Comparison of ENCODE assay signal across 1 cellular context in the genomic region with DNA sequence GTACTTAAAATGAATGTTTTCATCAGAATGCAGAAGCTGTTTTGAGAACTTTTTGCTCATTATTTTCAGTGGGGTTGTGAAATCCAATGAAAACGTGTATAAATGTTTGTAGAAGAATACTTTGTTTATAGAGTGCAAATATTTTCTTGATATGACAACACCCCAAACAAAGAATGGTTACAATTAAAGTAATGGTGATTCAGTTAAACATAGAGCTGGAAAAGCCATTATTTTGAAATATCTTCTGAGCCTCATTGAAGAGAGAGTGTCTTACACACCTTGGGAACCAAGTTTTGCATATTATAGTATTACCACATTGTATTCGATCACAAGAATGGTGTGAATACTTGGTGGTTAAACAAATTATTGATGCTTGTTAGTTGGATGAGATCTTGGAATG.
TF ChIP-seq lines count a peak whose summit lies in the region.

No MANE protein-coding gene starts in this region.

TF ChIP-seq in IMR-90, 13 proteins besides CTCF, POLR2A, EP300 and RAD21 (continued from another document):
- TF ChIP-seq ELK1 (IDR thresholded peaks at IDR 0.05; ENCODE audit: borderline replicate concordance, low read depth, low read length) (no peak), MAZ (IDR thresholded peaks at IDR 0.05; ENCODE audit: borderline replicate concordance, low read depth, low read length) (no peak), MAFK (IDR thresholded peaks at IDR 0.05; ENCODE audit: low read depth, low read length) (no peak), RCOR1 (IDR thresholded peaks at IDR 0.05; ENCODE audit: insufficient replicate concordance, low read length) (no peak), CHD1 (IDR thresholded peaks at IDR 0.05; ENCODE audit: low read depth, low read length) (no peak), CEBPB (IDR thresholded peaks at IDR 0.05; ENCODE audit: low read depth, low read length) (no peak), SMC3 (IDR thresholded peaks at IDR 0.05; ENCODE audit: low read depth, low read length) (no peak), BHLHE40 (IDR thresholded peaks at IDR 0.05; ENCODE audit: low read depth, low read length) (no peak), RFX5 (IDR thresholded peaks at IDR 0.05; ENCODE audit: low read depth, low read length) (no peak)
